ENCODE assay signal across 8 cellular contexts in genomic region chr7:99379043-99379577, GRCh38. TPM values are rescaled to one million over a fixed set of nuclear protein-coding genes. Genes with fewer than 3 reads are reported as not detected.
DNase-seq lines count a peak whose midpoint lies in the region; ATAC-seq, FAIRE-seq and TF ChIP-seq lines count a peak whose summit lies in the region.

No MANE protein-coding gene starts in this region.

- no peaks in the 10 kb centered on the region for H3K27me3 ChIP-seq in layer of hippocampus (ENCODE audit: control insufficient read depth, insufficient read depth, low read length)

- no peak for TF ChIP-seq RAD21 in A549 (conservative IDR thresholded peaks at IDR 0.05 in 1 of 2, IDR thresholded peaks at IDR 0.05 in 1 of 2)

- no peak overlapping the region for H3K4me3 ChIP-seq in A549
- H3K4me3 ChIP-seq in cardiac fibroblast (replicated peaks in 1 of 2; ENCODE audit: low read depth in 2 of 2, low read length in 2 of 2): peak overlapping the region in 1 of 2 donors; percentile 3

- H3K4me1 ChIP-seq in A549: peaks cover 54% of the 10 kb centered on the region

- H3K27me3 Mint-ChIP-seq in stimulated activated memory B cell treated with anti-CD40 and anti-IgM and Interleukin-4, amounts not matched to agents 10 μg/mL and 1 μg/mL and 100 μg/mL, for 72 hours: no peaks in the 10 kb centered on the region

- H3K36me3 Mint-ChIP-seq in stimulated activated memory B cell treated with anti-CD40 and anti-IgM and Interleukin-4, amounts not matched to agents 10 μg/mL and 1 μg/mL and 100 μg/mL, for 72 hours: peaks cover 43% of the 10 kb centered on the region

- TF ChIP-seq POLR2A in A549 (IDR thresholded peaks at IDR 0.05; ENCODE audit: low read length): no peak

- H3K27ac ChIP-seq in A549: peak overlapping the region; percentile 52 to 78; a peak in 5 of 6 replicates
- peak overlapping the region; percentile 65 for H3K27ac ChIP-seq in layer of hippocampus (ENCODE audit: low read depth, low read length)

- no peak for TF ChIP-seq EP300 in A549 (IDR thresholded peaks at IDR 0.05)

- H3K9me3 Mint-ChIP-seq in stimulated activated memory B cell treated with anti-CD40 and anti-IgM and Interleukin-4, amounts not matched to agents 10 μg/mL and 1 μg/mL and 100 μg/mL, for 72 hours: no peaks in the 10 kb centered on the region

- H3K4me1 Mint-ChIP-seq in stimulated activated memory B cell treated with anti-CD40 and anti-IgM and Interleukin-4, amounts not matched to agents 10 μg/mL and 1 μg/mL and 100 μg/mL, for 72 hours: peaks cover 69% of the 10 kb centered on the region

- H3K27ac Mint-ChIP-seq in stimulated activated memory B cell treated with anti-CD40 and anti-IgM and Interleukin-4, amounts not matched to agents 10 μg/mL and 1 μg/mL and 100 μg/mL, for 72 hours: peak overlapping the region; percentile 81

- no peaks in the 10 kb centered on the region for H3K9me3 ChIP-seq in A549

- POLR2A ChIA-PET in A549 (lab: Yijun Ruan, JAX): no interaction called here

- ATAC-seq in A549 (peak; percentile 7 to 9; a peak in 2 of 6 replicates), GM21717 (IDR thresholded peaks at IDR 0.05; ENCODE audit: unreplicated experiment) (peak; percentile 27)
- no peak for ATAC-seq in stimulated activated memory B cell treated with anti-CD40 and anti-IgM and Interleukin-4, amounts not matched to agents 10 μg/mL and 1 μg/mL and 100 μg/mL, for 72 hours

- FAIRE-seq in A549 (lab: Jason Lieb, UNC): no peak

- peak overlapping the region; percentile 66 for H3K4me3 Mint-ChIP-seq in stimulated activated memory B cell treated with anti-CD40 and anti-IgM and Interleukin-4, amounts not matched to agents 10 μg/mL and 1 μg/mL and 100 μg/mL, for 72 hours

- no peak for TF ChIP-seq CTCF in A549 (IDR thresholded peaks at IDR 0.05)
- no peak for TF ChIP-seq CTCF in cardiac fibroblast (IDR thresholded peaks at IDR 0.05; ENCODE audit: low read depth, low read length)

- peak overlapping the region; percentile 60 for H3K4me2 ChIP-seq in A549

- CTCF ChIA-PET in A549 (lab: Yijun Ruan, JAX): interaction anchor here (1.1 kb wide), 1 partner anchor 20 kb away, joined by 3 read pairs; no protein-coding TSS in a partner anchor

- peak in 1 of 2 experiments; percentile 55 for DNase-seq in A549 (ENCODE audit: low read depth in 1 of 2, low spot score in 1 of 2)
- DNase-seq in T follicular helper cell (ENCODE audit: low read depth): peak; percentile 57
- peak; percentile 96 to 97 for DNase-seq in cardiac fibroblast (ENCODE audit: low read depth in 2 of 2)
- no peak for DNase-seq in NCI-H1417 treated with DMSO at 0.1 percent for 48 hours (lab: John Stamatoyannopoulos, UW)
- no peak for DNase-seq in NCI-H2029 (lab: John Stamatoyannopoulos, UW)

- 36% methylated on average over 7 of the region's 7 CpGs for WGBS in A549 (ENCODE audit: missing lambda C conversion rate)

TF ChIP-seq in A549, 52 proteins besides CTCF, POLR2A, EP300 and RAD21:
- TF ChIP-seq ZC3H11A (IDR thresholded peaks at IDR 0.05): no peak
- no peak for TF ChIP-seq MAX (IDR thresholded peaks at IDR 0.05)
- TF ChIP-seq SREBF2 (IDR thresholded peaks at IDR 0.05): no peak
- no peak for TF ChIP-seq CHD2 (IDR thresholded peaks at IDR 0.05; ENCODE audit: low read length, partially characterized antibody)
- TF ChIP-seq FOSB (CRISPR knock-in tag; IDR thresholded peaks at IDR 0.05): no peak
- no peak for TF ChIP-seq RARB (CRISPR knock-in tag; IDR thresholded peaks at IDR 0.05)
- no peak for TF ChIP-seq TP53 (CRISPR knock-in tag; IDR thresholded peaks at IDR 0.05)
- no peak for TF ChIP-seq MAFK (IDR thresholded peaks at IDR 0.05; ENCODE audit: partially characterized antibody)
- TF ChIP-seq ZSCAN20 (CRISPR knock-in tag; IDR thresholded peaks at IDR 0.05): no peak

RNA-seq across cellular contexts. Expression of gene ARPC1B, which starts 4.6 kb away (rescaled TPM):
- polyA plus RNA-seq in A549 (2011; rRNA removed) (141 and 197 TPM in 2 replicates), A549 (2017; fragmentation: RNase III; extraction: RNeasy Plus Mini Kit Qiagen cat#74134 plus additional on column Dnase treatment) (272 to 302 TPM (median 294 TPM) in 3 replicates)
- polyA plus RNA-seq in A549 (2012; cell fraction: cytosol; rRNA removed): 504 and 519 TPM in 2 replicates
- 356 and 444 TPM in 2 replicates for polyA plus RNA-seq in A549 (2012; cell fraction: nucleus; rRNA removed)
- 61.3 and 103 TPM in 2 replicates for polyA minus RNA-seq in A549 (2011; rRNA and poly(A)+ RNA removed)

RNA-seq across cellular contexts. Expression of gene PDAP1, which starts 29.3 kb away (rescaled TPM):
- 42.4 and 81.8 TPM in 2 replicates for polyA plus RNA-seq in A549 (2011; rRNA removed)
- polyA plus RNA-seq in A549 (2012; cell fraction: cytosol; rRNA removed): 91.7 and 140 TPM in 2 replicates
- polyA plus RNA-seq in A549 (2012; cell fraction: nucleus; rRNA removed): 38.4 and 50.0 TPM in 2 replicates
- 334 to 347 TPM (median 343 TPM) in 3 replicates for polyA plus RNA-seq in A549 (2017; fragmentation: RNase III; extraction: RNeasy Plus Mini Kit Qiagen cat#74134 plus additional on column Dnase treatment)
- polyA minus RNA-seq in A549 (2011; rRNA and poly(A)+ RNA removed): 14.4 and 19.3 TPM in 2 replicates

RNA-seq across cellular contexts. Expression of gene BUD31, which starts 29.7 kb away (rescaled TPM):
- polyA plus RNA-seq in A549 (2011; rRNA removed): 81.7 and 96.5 TPM in 2 replicates
- polyA plus RNA-seq in A549 (2012; cell fraction: cytosol; rRNA removed): 95.6 and 120 TPM in 2 replicates
- polyA plus RNA-seq in A549 (2012; cell fraction: nucleus; rRNA removed): 64.4 and 67.6 TPM in 2 replicates
- polyA plus RNA-seq in A549 (2017; fragmentation: RNase III; extraction: RNeasy Plus Mini Kit Qiagen cat#74134 plus additional on column Dnase treatment): 97.0 to 105 TPM (median 105 TPM) in 3 replicates
- 25.9 and 29.9 TPM in 2 replicates for polyA minus RNA-seq in A549 (2011; rRNA and poly(A)+ RNA removed)

RNA-seq across cellular contexts. Expression of gene ARPC1A, which starts 53.4 kb away (rescaled TPM):
- polyA plus RNA-seq in A549 (2011; rRNA removed) (120 TPM in 2 replicates), A549 (2017; fragmentation: RNase III; extraction: RNeasy Plus Mini Kit Qiagen cat#74134 plus additional on column Dnase treatment) (116 to 127 TPM (median 121 TPM) in 3 replicates)
- polyA plus RNA-seq in A549 (2012; cell fraction: cytosol; rRNA removed): 167 and 169 TPM in 2 replicates
- 69.5 and 75.4 TPM in 2 replicates for polyA plus RNA-seq in A549 (2012; cell fraction: nucleus; rRNA removed)
- polyA minus RNA-seq in A549 (2011; rRNA and poly(A)+ RNA removed): 150 and 151 TPM in 2 replicates

RNA-seq across cellular contexts. Expression of gene PTCD1, which starts 59.5 kb away (rescaled TPM):
- polyA plus RNA-seq in A549 (2011; rRNA removed): 3.9 and 5.1 TPM in 2 replicates
- 7.0 and 8.6 TPM in 2 replicates for polyA plus RNA-seq in A549 (2012; cell fraction: cytosol; rRNA removed)
- polyA plus RNA-seq in A549 (2012; cell fraction: nucleus; rRNA removed): 13.1 and 16.6 TPM in 2 replicates
- polyA plus RNA-seq in A549 (2017; fragmentation: RNase III; extraction: RNeasy Plus Mini Kit Qiagen cat#74134 plus additional on column Dnase treatment): 5.4 to 6.3 TPM (median 5.5 TPM) in 3 replicates
- 3.4 and 4.9 TPM in 2 replicates for polyA minus RNA-seq in A549 (2011; rRNA and poly(A)+ RNA removed)

Comparison
In these comparisons a context has a peak if more than half of its experiments do, and no peak if none do; other contexts are left out.
1. DNase-seq: peak in T follicular helper cell (single experiment) and cardiac fibroblast (2 of 2); none in NCI-H1417 treated with DMSO at 0.1 percent for 48 hours (single experiment) and NCI-H2029 (single experiment).